ENCODE assay signal across 11 cellular contexts in genomic region chr4:147749811-147750321, GRCh38. TPM values are rescaled to one million over a fixed set of nuclear protein-coding genes. Genes with fewer than 3 reads are reported as not detected.
DNase-seq lines count a peak whose midpoint lies in the region; ATAC-seq and TF ChIP-seq lines count a peak whose summit lies in the region.
"Had no signal": no experiment of that assay in that cellular context is flagged by ENCODE, and none has a peak within 500 bp of the region (broad histone marks: within the 10 kb centered on the region; RNA-seq: fewer than 3 reads in every experiment).

No MANE protein-coding gene starts in this region.

- TF ChIP-seq CTCF in left ventricle myocardium inferior (IDR thresholded peaks at IDR 0.05; ENCODE audit: borderline replicate concordance) (no peak), Caco-2 (IDR thresholded peaks at IDR 0.05; ENCODE audit: insufficient read depth in 1 of 2, low read depth in 1 of 2, low read length in 1 of 2, severe bottlenecking in 1 of 2, unreplicated experiment in 1 of 2) (no peak), upper lobe of right lung (IDR thresholded peaks at IDR 0.05) (no peak)

- peaks cover 79% of the 10 kb centered on the region for H3K4me1 ChIP-seq in left ventricle myocardium inferior
- H3K4me1 ChIP-seq in Caco-2, result peaks cover 34% of the 10 kb centered on the region
- H3K4me1 ChIP-seq in upper lobe of right lung, result peaks cover 4% of the 10 kb centered on the region
- H3K4me1 ChIP-seq: left lung had no signal

- H3K27me3 Mint-ChIP-seq in Caco-2 (ENCODE audit: insufficient read depth, unreplicated experiment), result no peaks in the 10 kb centered on the region

- H3K36me3 ChIP-seq in left ventricle myocardium inferior (no peaks in the 10 kb centered on the region), Caco-2 (ENCODE audit: control insufficient read depth, insufficient read depth, low read length) (no peaks in the 10 kb centered on the region), upper lobe of right lung (no peaks in the 10 kb centered on the region)
- H3K36me3 ChIP-seq: left lung had no signal

- no peaks in the 10 kb centered on the region for H3K36me3 Mint-ChIP-seq in Caco-2 (ENCODE audit: insufficient read depth, unreplicated experiment)

- CTCF ChIA-PET in Caco-2 (lab: Charles Lee), result interaction anchor here (0.7 kb wide), 1 partner anchor 57 kb away, joined by 7 read pairs; no protein-coding TSS in a partner anchor

- no peaks in the 10 kb centered on the region for H3K9me3 Mint-ChIP-seq in Caco-2 (ENCODE audit: unreplicated experiment)

- no peak for ATAC-seq in left cardiac atrium
- peak; percentile 96 for ATAC-seq in HG02870 (IDR thresholded peaks at IDR 0.05; ENCODE audit: unreplicated experiment)
- no peak for ATAC-seq in upper lobe of right lung
- ATAC-seq: left lung had no signal

- intact Hi-C loops in left ventricle myocardium inferior (cut with micrococcal nuclease) (no loop called here), left cardiac atrium (cut with DNase I) (no loop called here), Caco-2 (cut with micrococcal nuclease; ENCODE audit: unreplicated experiment) (no loop called here), upper lobe of right lung (cut with DNase I) (no loop called here)

- H3K27ac ChIP-seq in left ventricle myocardium inferior (replicated peaks) (peak overlapping the region; percentile 28), upper lobe of right lung (no peak overlapping the region)
- H3K27ac ChIP-seq: left lung had no signal

- POLR2A ChIA-PET in Caco-2 (lab: Charles Lee), result no interaction called here

- H3K4me3 Mint-ChIP-seq in Caco-2 (ENCODE audit: unreplicated experiment), result no peak overlapping the region

- H3K27me3 ChIP-seq in left ventricle myocardium inferior (ENCODE audit: low read depth), result no peaks in the 10 kb centered on the region
- H3K27me3 ChIP-seq in Caco-2 (replicated peaks; ENCODE audit: control insufficient read depth, insufficient read depth, low read length), result no peaks in the 10 kb centered on the region
- no peaks in the 10 kb centered on the region for H3K27me3 ChIP-seq in upper lobe of right lung
- H3K27me3 ChIP-seq: left lung had no signal

- peaks cover 22% of the 10 kb centered on the region for H3K4me1 Mint-ChIP-seq in Caco-2 (ENCODE audit: low read depth, unreplicated experiment)

- H3K9me3 ChIP-seq in left ventricle myocardium inferior (replicated peaks) (no peaks in the 10 kb centered on the region), Caco-2 (no peaks in the 10 kb centered on the region), upper lobe of right lung (no peaks in the 10 kb centered on the region)
- H3K9me3 ChIP-seq: left lung had no signal

- DNase-seq in left ventricle myocardium inferior (no peak), left cardiac atrium (no peak), NCI-H1436 treated with DMSO at 0.1 percent for 48 hours (lab: John Stamatoyannopoulos, UW) (peak; percentile 76), NCI-H146 treated with DMSO at 0.1 percent for 48 hours (lab: John Stamatoyannopoulos, UW; ENCODE audit: unreplicated experiment) (no peak), Caco-2 (no peak), upper lobe of right lung (no peak)
- no peak for DNase-seq in activated CD4-positive, alpha-beta T cell treated with anti-CD3 and anti-CD28 coated beads, Interleukin-2, amount 50 U/mL, for 1 hour
- DNase-seq: ACHN; activated naive CD4-positive, alpha-beta T cell; left lung had no signal

- no TSS peak for BruUV-seq in Caco-2 (replicated peaks; lab: Mats Ljungman, UMichigan)

- no peak overlapping the region for H3K4me3 ChIP-seq in left ventricle myocardium inferior
- H3K4me3 ChIP-seq in Caco-2 (ENCODE audit: low read depth, low read length), result no peak overlapping the region
- no peak overlapping the region for H3K4me3 ChIP-seq in upper lobe of right lung
- H3K4me3 ChIP-seq: left lung had no signal

- H3K27ac Mint-ChIP-seq in Caco-2 (ENCODE audit: unreplicated experiment), result no peak overlapping the region

RNA-seq across cellular contexts. Expression of gene ARHGAP10, which starts 18.0 kb away (rescaled TPM):
- total RNA-seq in left ventricle myocardium inferior (59.7 TPM), left cardiac atrium (10 to 100 TPM; 41.4 to 46.5 TPM), Caco-2 (2022) (33.2 and 36.6 TPM in 2 replicates), upper lobe of right lung (26.9 TPM)
